In genomic region chr2:149924549-149925213, GRCh38 we compare ENCODE assay signal across 20 cellular contexts.
"Had no signal": no experiment of that assay in that cellular context is flagged by ENCODE, and none has a peak within 500 bp of the region (broad histone marks: within the 10 kb centered on the region; RNA-seq: fewer than 3 reads in every experiment).

No MANE protein-coding gene starts in this region.

- H3K79me2 ChIP-seq: parathyroid adenoma had no signal

- H3K27me3 Mint-ChIP-seq: activated naive CD8-positive, alpha-beta T cell; brain; naive B cell; type B pancreatic cell had no signal

- H3K4me1 Mint-ChIP-seq: immature natural killer cell, naive B cell had no signal

- H3K4me1 ChIP-seq: gastrocnemius medialis, heart left ventricle, parathyroid adenoma had no signal

- H3K27ac Mint-ChIP-seq: activated naive CD8-positive, alpha-beta T cell; immature natural killer cell; type B pancreatic cell had no signal

- H3K27ac ChIP-seq: gastrocnemius medialis, heart left ventricle, parathyroid adenoma had no signal

- H3K36me3 ChIP-seq: gastrocnemius medialis, heart left ventricle had no signal

- H2AFZ ChIP-seq: parathyroid adenoma had no signal

- DNase-seq: activated CD4-positive, alpha-beta T cell treated with anti-CD3 and anti-CD28 coated beads, Interleukin-2, amount 50 U/mL, for 1 hour; activated CD8-positive, alpha-beta memory T cell treated with anti-CD3 and anti-CD28 coated beads for 24 hours; activated gamma-delta T cell treated with Interleukin-2 at 50 U/mL for 16 hours; amygdala; effector CD8-positive, alpha-beta T cell; gastrocnemius medialis; heart left ventricle; immature natural killer cell; left colon; naive B cell; retina; stimulated activated CD4-positive, alpha-beta T cell treated with anti-CD3 and anti-CD28 coated beads, Interleukin-4, amount 100 ng/mL, for 4 hours; stimulated activated CD8-positive, alpha-beta memory T cell treated with anti-CD3 and anti-CD28 coated beads, Interleukin-4, amount 100 ng/mL, for 48 hours; stimulated activated naive CD8-positive, alpha-beta T cell treated with anti-CD3 and anti-CD28 coated beads, Interleukin-15, Interleukin-2, amounts not matched to agents 100 U/mL and 50 U/mL, for 24 hours; T-helper 9 cell had no signal

- H3K4me3 Mint-ChIP-seq: activated naive CD8-positive, alpha-beta T cell; brain; immature natural killer cell; naive B cell; type B pancreatic cell had no signal

- ATAC-seq: gastrocnemius medialis; heart left ventricle; left colon; stimulated activated naive CD8-positive, alpha-beta T cell treated with anti-CD3 and anti-CD28 coated beads, Interleukin-15, Interleukin-2, amounts not matched to agents 100 U/mL and 50 U/mL, for 24 hours had no signal

- H3K4me3 ChIP-seq: gastrocnemius medialis, heart left ventricle, lung had no signal

- H3K27me3 ChIP-seq: gastrocnemius medialis, heart left ventricle had no signal

- H3K36me3 Mint-ChIP-seq: activated naive CD8-positive, alpha-beta T cell; immature natural killer cell; type B pancreatic cell had no signal
